11 cellular contexts compared by ENCODE assay signal in genomic region chr9:1723616-1724015, GRCh38.
"Had no signal": no experiment of that assay in that cellular context is flagged by ENCODE, and none has a peak within 500 bp of the region (broad histone marks: within the 10 kb centered on the region; RNA-seq: fewer than 3 reads in every experiment).

No MANE protein-coding gene starts in this region.

- DNase-seq: GM23248, GOT3, H7, H9, HCEC 1CT, HFFc6 had no signal

- FAIRE-seq: H1, H54 had no signal

- H3K36me3 ChIP-seq: HAP-1 had no signal

- H3K4me3 ChIP-seq: GM23248, GM23338, HAP-1 had no signal

- ATAC-seq: GM23338, HCT116 had no signal

- H3K9me3 ChIP-seq: HAP-1 had no signal

- H3K9ac ChIP-seq: GM23248 had no signal

- H3K4me3 Mint-ChIP-seq: GM23338, H9, HFFc6 had no signal

- H3K9me3 Mint-ChIP-seq: GM23338, H9 had no signal

- H2AFZ ChIP-seq: GM23248, GM23338 had no signal

- H3K27ac Mint-ChIP-seq: GM23338, H9, HFFc6 had no signal

- H3K4me2 ChIP-seq: GM23338 had no signal

- H3K27ac ChIP-seq: GM23248 had no signal
